ENCODE assay signal across 1 cellular context in genomic region chr11:61777234-61778090, GRCh38.
TF ChIP-seq lines count a peak whose summit lies in the region.

No MANE protein-coding gene starts in this region.

TF ChIP-seq in K562, 482 proteins besides CTCF, POLR2A, EP300 and RAD21 (continued from another document):
- TF ChIP-seq ZBTB33 (CRISPR knock-in tag; IDR thresholded peaks at IDR 0.05) (peak; percentile 15; the same call in 1 of the 2 replicates), NFE2 (IDR thresholded peaks at IDR 0.05; ENCODE audit: low read depth) (no peak)
